ENCODE assay signal across 22 cellular contexts in the genomic region with DNA sequence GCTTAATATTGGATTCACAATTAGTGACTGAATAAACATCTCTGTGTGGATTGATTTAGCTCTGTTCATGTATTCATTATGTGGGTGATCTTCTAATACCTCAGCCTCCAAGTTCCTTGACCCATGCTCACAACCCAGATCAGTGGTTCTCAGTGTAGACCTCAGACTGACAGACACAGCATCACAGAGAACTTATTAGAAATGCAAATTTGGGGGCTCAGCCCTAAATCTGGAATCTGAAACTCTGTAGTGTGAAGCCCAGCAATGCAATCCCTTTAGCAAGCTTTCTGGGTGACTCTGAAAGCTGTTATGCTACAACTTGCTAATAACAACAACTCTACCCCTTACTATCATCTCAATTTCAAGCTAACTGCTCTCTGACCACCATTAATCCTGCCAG.
DNase-seq lines count a peak whose midpoint lies in the region; ATAC-seq and TF ChIP-seq lines count a peak whose summit lies in the region.
"Had no signal": no experiment of that assay in that cellular context is flagged by ENCODE, and none has a peak within 500 bp of the region (broad histone marks: within the 10 kb centered on the region; RNA-seq: fewer than 3 reads in every experiment).

No MANE protein-coding gene starts in this region.

- no peaks in the 10 kb centered on the region for H3K36me3 ChIP-seq in A673 (ENCODE audit: insufficient read depth, low read length, poor library complexity, severe bottlenecking)
- H3K36me3 ChIP-seq: adrenal gland, neural progenitor cell had no signal

- peaks cover 10% of the 10 kb centered on the region for H3K4me1 ChIP-seq in A673 (ENCODE audit: insufficient read depth, low read length, poor library complexity, severe bottlenecking)
- H3K4me1 ChIP-seq: adrenal gland had no signal

- CTCF ChIA-PET in A673 (lab: Charles Lee): no interaction called here

- ATAC-seq in GM18499 (IDR thresholded peaks at IDR 0.05; ENCODE audit: insufficient read depth, unreplicated experiment) (peak; percentile 67), GM19438 (IDR thresholded peaks at IDR 0.05; ENCODE audit: low read depth, unreplicated experiment) (peak; percentile 61), HG02571 (IDR thresholded peaks at IDR 0.05; ENCODE audit: unreplicated experiment) (peak; percentile 94), HG03342 (IDR thresholded peaks at IDR 0.05; ENCODE audit: unreplicated experiment) (peak; percentile 66)
- ATAC-seq: activated T-helper 17 cell treated with anti-CD3 and anti-CD28 coated beads, Interleukin-2, amount 50 U/mL, for 72 hours; stimulated activated naive CD8-positive, alpha-beta T cell treated with anti-CD3 and anti-CD28 coated beads, Interleukin-15, Interleukin-2, amounts not matched to agents 100 U/mL and 50 U/mL, for 24 hours; T-cell; WTC11 had no signal

- no peak for TF ChIP-seq CTCF in A673 (conservative IDR thresholded peaks at IDR 0.05; ENCODE audit: low read depth, low read length)

- no peaks in the 10 kb centered on the region for H3K27me3 ChIP-seq in A673 (replicated peaks; ENCODE audit: insufficient read depth, low read depth, low read length, poor library complexity)
- H3K27me3 ChIP-seq: adrenal gland, neural progenitor cell had no signal

- POLR2A ChIA-PET in A673 (lab: Charles Lee; ENCODE audit: low non-redundant PET): no interaction called here

- no peak overlapping the region for H3K27ac ChIP-seq in A673 (ENCODE audit: low read depth, low read length, poor library complexity, severe bottlenecking)
- H3K27ac ChIP-seq: adrenal gland, GM23248, neural progenitor cell had no signal

- intact Hi-C loops in A673 (cut with micrococcal nuclease; ENCODE audit: unreplicated experiment): no loop called here

- H3K4me3 ChIP-seq in A673 (ENCODE audit: low read depth, low read length, poor library complexity, severe bottlenecking): no peak overlapping the region
- H3K4me3 ChIP-seq: adrenal gland, GM23248, neural progenitor cell had no signal

- no peak for DNase-seq in A673 (ENCODE audit: low spot score)
- DNase-seq in NCI-H1694 (lab: John Stamatoyannopoulos, UW): no peak
- DNase-seq in HT-29 (ENCODE audit: low spot score): no peak
- DNase-seq in GF-D8 (lab: John Stamatoyannopoulos, UW): no peak
- DNase-seq: activated CD8-positive, alpha-beta memory T cell treated with anti-CD3 and anti-CD28 coated beads for 24 hours; adrenal gland; C1 segment of cervical spinal cord; effector CD4-positive, alpha-beta T cell; GM23248; mesendoderm; NCI-H1417 treated with DMSO at 0.1 percent for 48 hours; NCI-H226; stimulated activated CD4-positive, alpha-beta T cell treated with anti-CD3 and anti-CD28 coated beads, Interleukin-15, amount 100 ng/mL, for 24 hours; stimulated activated naive CD8-positive, alpha-beta T cell treated with anti-CD3 and anti-CD28 coated beads, Interleukin-15, Interleukin-2, amounts not matched to agents 100 U/mL and 50 U/mL, for 24 hours; T-cell had no signal

- no peaks in the 10 kb centered on the region for H3K9me3 ChIP-seq in A673 (ENCODE audit: low read depth, low read length, poor library complexity, severe bottlenecking)
- H3K9me3 ChIP-seq: adrenal gland had no signal

- no TSS peak for BruUV-seq in A673 (replicated peaks; lab: Mats Ljungman, UMichigan)
